Comparison of ENCODE assay signal across 15 cellular contexts in the genomic region with DNA sequence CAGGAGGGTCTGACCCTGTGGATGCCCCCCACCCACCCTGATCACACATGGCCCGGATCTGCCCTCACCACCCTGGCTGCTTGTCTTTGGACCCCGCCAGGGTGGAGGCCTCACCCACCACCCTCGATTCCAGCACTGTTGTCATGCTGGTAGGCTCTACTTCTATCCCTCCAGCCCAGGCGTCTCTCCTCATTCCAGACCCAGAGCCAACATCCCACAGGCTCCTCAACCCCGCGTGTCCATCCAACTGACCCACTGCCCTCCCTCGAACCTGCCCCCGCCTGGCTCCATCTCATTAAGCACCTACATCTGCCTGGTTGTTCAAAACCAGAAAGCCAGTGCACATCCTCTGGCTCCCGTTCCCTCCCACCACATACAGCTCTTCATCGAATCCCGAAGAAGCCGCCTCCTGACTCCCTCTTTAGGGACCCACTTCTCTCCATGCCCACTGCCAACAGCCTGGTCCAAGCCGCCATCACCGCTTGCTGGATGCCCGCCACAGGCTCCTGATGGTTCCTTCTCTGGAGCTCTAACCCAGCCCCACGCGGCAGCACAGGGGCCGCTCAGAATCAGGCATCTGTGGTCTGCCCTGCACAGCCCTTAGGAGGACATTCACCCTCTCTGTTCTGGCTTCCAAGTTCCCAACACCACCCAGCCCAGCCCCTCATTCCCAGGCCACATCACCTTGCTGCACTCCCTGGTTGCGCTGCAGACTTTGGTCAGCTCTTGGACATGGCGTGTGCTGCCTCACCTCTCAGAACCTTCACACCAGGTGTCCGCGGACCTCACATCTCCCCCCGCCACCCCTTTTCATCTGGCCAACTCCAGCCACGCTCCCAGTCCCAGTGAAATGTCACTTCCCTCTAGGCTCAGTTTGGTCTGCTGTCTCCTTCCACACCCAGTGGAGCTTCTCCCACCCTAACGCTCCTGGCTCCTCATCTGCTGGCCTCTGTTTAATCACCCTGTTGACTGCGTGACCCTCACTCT. TPM values are rescaled to one million over a fixed set of nuclear protein-coding genes. Genes with fewer than 3 reads are reported as not detected.
"Had no signal": no experiment of that assay in that cellular context is flagged by ENCODE, and none has a peak within 500 bp of the region (broad histone marks: within the 10 kb centered on the region; RNA-seq: fewer than 3 reads in every experiment).

No MANE protein-coding gene starts in this region.

- H3K4me1 ChIP-seq: colonic mucosa, esophagus muscularis mucosa, uterus had no signal

- FAIRE-seq: keratinocyte had no signal

- H3K9me3 ChIP-seq: colonic mucosa, esophagus muscularis mucosa, left lung, uterus had no signal

- ATAC-seq: left lung; naive thymus-derived CD8-positive, alpha-beta T cell; sciatic nerve had no signal

- H3K27me3 ChIP-seq: colonic mucosa, esophagus muscularis mucosa, left lung, uterus had no signal

- DNase-seq: activated CD4-positive, alpha-beta T cell treated with anti-CD3 and anti-CD28 coated beads, Interleukin-2, amount 50 U/mL, for 48 hours; activated CD4-positive, CD25-positive, alpha-beta regulatory T cell treated with anti-CD3 and anti-CD28 coated beads, Interleukin-2, amount 50 U/mL, for 72 hours; activated naive CD4-positive, alpha-beta T cell treated with anti-CD3 and anti-CD28 coated beads, Interleukin-2, amount 10 ng/mL, durations not matched to agents 7 days and 5 days; colonic mucosa; naive thymus-derived CD8-positive, alpha-beta T cell; T1000; uterus had no signal

- H3K27ac ChIP-seq: colonic mucosa, esophagus muscularis mucosa, left lung, uterus had no signal

- H3K36me3 ChIP-seq: colonic mucosa, uterus had no signal

- H3K4me3 ChIP-seq: colonic mucosa, esophagus muscularis mucosa, left lung, uterus had no signal

RNA-seq across cellular contexts. Expression of gene EMX1, which starts 43.0 kb away (rescaled TPM):
- total RNA-seq: activated T-helper 2 cell treated with anti-CD3 and anti-CD28 coated beads, Interferon-gamma antibody, Interleukin-2, Interleukin-4, amounts not matched to agents 10 μg/mL and 5 μg/mL and 100 μg/mL, durations not matched to agents 14 hours and 24 hours and 36 hours; cardiac septum; esophagus muscularis mucosa; left lung; naive thymus-derived CD8-positive, alpha-beta T cell; osteocyte; pulmonary artery endothelial cell; sciatic nerve had no signal
- polyA plus RNA-seq: keratinocyte; naive thymus-derived CD8-positive, alpha-beta T cell had no signal
